Comparison of ENCODE assay signal across 18 cellular contexts in the genomic region with DNA sequence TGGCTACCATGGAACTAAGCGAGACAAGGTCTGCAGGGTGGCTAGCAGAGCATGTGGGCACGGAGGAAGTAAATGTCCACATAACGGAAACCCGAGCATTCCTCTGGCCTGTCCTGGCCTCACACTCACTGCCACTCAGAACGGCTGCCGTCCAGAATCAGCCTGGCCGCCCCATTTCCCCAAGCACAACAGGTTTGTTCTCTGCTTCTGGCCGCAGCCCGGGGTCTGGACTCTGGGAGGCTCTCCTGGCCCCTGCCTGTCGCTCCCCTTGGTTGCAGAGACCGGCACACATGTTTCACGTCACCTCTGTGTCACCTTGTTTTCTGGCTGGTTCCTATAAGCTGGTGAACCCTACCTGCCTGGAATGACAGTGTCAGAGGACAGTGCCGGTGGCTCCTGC.
DNase-seq lines count a peak whose midpoint lies in the region; ATAC-seq, FAIRE-seq and TF ChIP-seq lines count a peak whose summit lies in the region.
"Had no signal": no experiment of that assay in that cellular context is flagged by ENCODE, and none has a peak within 500 bp of the region (broad histone marks: within the 10 kb centered on the region; RNA-seq: fewer than 3 reads in every experiment).

No MANE protein-coding gene starts in this region.

- CTCF ChIA-PET in HepG2 (lab: Yijun Ruan, JAX; ENCODE audit: low intra/inter-chr PET ratio, low total read pairs): no interaction called here

- intact Hi-C loops in HepG2 (cut with micrococcal nuclease; ENCODE audit: unreplicated experiment): no loop called here
- intact Hi-C loops in right lobe of liver (cut with DNase I): no loop called here
- intact Hi-C loops in ascending aorta (cut with DNase I): loop anchor here (1.0 to 2.0 kb wide), 2 partner anchors 68 to 130 kb away; no protein-coding TSS in a partner anchor
- intact Hi-C loops in transverse colon (cut with DNase I; ENCODE audit: low total_unique reads): no loop called here

- H3K4me3 Mint-ChIP-seq in progenitor cell of endocrine pancreas (ENCODE audit: low read depth): no peak overlapping the region
- H3K4me3 Mint-ChIP-seq: B cell; CD14-positive monocyte; CD8-positive, alpha-beta T cell; IgD-negative memory B cell had no signal

- H3K79me2 ChIP-seq in HepG2 (ENCODE audit: insufficient read depth, low read length): no peaks in the 10 kb centered on the region

- H4K20me1 ChIP-seq in HepG2 (ENCODE audit: insufficient read depth, low read length): peaks cover 6% of the 10 kb centered on the region; the same call in 1 of the 2 replicates

- DNase-seq in HepG2 (ENCODE audit: low spot score) (no peak), right lobe of liver (no peak), ascending aorta (ENCODE audit: low spot score in 2 of 2) (no peak), mesenchymal stem cell (no peak), transverse colon (no peak), ecto neural progenitor cell (ENCODE audit: low spot score) (no peak), progenitor cell of endocrine pancreas (ENCODE audit: low spot score, unreplicated experiment) (no peak)
- DNase-seq in activated naive CD4-positive, alpha-beta T cell (lab: John Stamatoyannopoulos, UW): no peak
- DNase-seq: ACHN; CD8-positive, alpha-beta T cell; COR-L47; DND-41; GDM1 had no signal

- H3K4me1 ChIP-seq in HepG2 (ENCODE audit: insufficient read depth, low read length) (no peaks in the 10 kb centered on the region), right lobe of liver (no peaks in the 10 kb centered on the region), ascending aorta (peaks cover 17 to 37% of the 10 kb centered on the region in 2 donors), mesenchymal stem cell (ENCODE audit: control insufficient read depth, insufficient read depth, low read depth, low read length) (peaks cover 20% of the 10 kb centered on the region), transverse colon (peaks cover 4 to 16% (median 9%) of the 10 kb centered on the region in 4 donors)

- no peak overlapping the region for H2BK12ac ChIP-seq in mesenchymal stem cell (ENCODE audit: low read length in 2 of 2)

- no peak overlapping the region for H2AK5ac ChIP-seq in mesenchymal stem cell (ENCODE audit: low read length, severe bottlenecking)

- TF ChIP-seq RAD21 in HepG2 (CRISPR knock-in tag; IDR thresholded peaks at IDR 0.05): no peak

- no peaks in the 10 kb centered on the region for H3K36me3 Mint-ChIP-seq in progenitor cell of endocrine pancreas (ENCODE audit: insufficient read depth)
- H3K36me3 Mint-ChIP-seq: CD14-positive monocyte; CD8-positive, alpha-beta T cell; IgD-negative memory B cell had no signal

- H3K9me3 ChIP-seq in HepG2 (ENCODE audit: low read length) (no peaks in the 10 kb centered on the region), right lobe of liver (no peaks in the 10 kb centered on the region), ascending aorta (no peaks in the 10 kb centered on the region), mesenchymal stem cell (ENCODE audit: control insufficient read depth, low read length) (no peaks in the 10 kb centered on the region), transverse colon (no peaks in the 10 kb centered on the region)

- POLR2A ChIA-PET in HepG2 (lab: Yijun Ruan, JAX): no interaction called here

- peaks cover 31% of the 10 kb centered on the region for H3K79me1 ChIP-seq in mesenchymal stem cell (replicated peaks; ENCODE audit: low read length, poor library complexity, severe bottlenecking)

- peak overlapping the region; percentile 29 for H4K91ac ChIP-seq in mesenchymal stem cell (ENCODE audit: low read length)

- no peak for TF ChIP-seq CTCF in HepG2 (CRISPR knock-in tag; IDR thresholded peaks at IDR 0.05)
- no peak for TF ChIP-seq CTCF in right lobe of liver (IDR thresholded peaks at IDR 0.05)
- no peak for TF ChIP-seq CTCF in ascending aorta (IDR thresholded peaks at IDR 0.05)
- no peak for TF ChIP-seq CTCF in transverse colon (IDR thresholded peaks at IDR 0.05)
- no peak for TF ChIP-seq CTCF in progenitor cell of endocrine pancreas (IDR thresholded peaks at IDR 0.05; ENCODE audit: unreplicated experiment)

- no peak overlapping the region for H3K27ac Mint-ChIP-seq in progenitor cell of endocrine pancreas
- H3K27ac Mint-ChIP-seq: B cell; CD14-positive monocyte; CD8-positive, alpha-beta T cell; IgD-negative memory B cell had no signal

- in situ Hi-C loops in HepG2 (cut with HindIII; ENCODE audit: extremely low pct_ligation_motif_present, low pct_unique_long_range_greater_than_20kb) (no loop called here), transverse colon (cut with MboI; ENCODE audit: low pct_ligation_motif_present in 1 of 4, low pct_unique_long_range_greater_than_20kb in 1 of 4, low sequenced_read_pairs in 3 of 4) (no loop called here)

- H3K9ac ChIP-seq in HepG2 (ENCODE audit: insufficient read depth, low read depth, low read length): no peak overlapping the region
- H3K9ac ChIP-seq in mesenchymal stem cell (ENCODE audit: low read length): no peak overlapping the region

- H3K14ac ChIP-seq in mesenchymal stem cell (ENCODE audit: low read length in 2 of 2): no peak overlapping the region

- WGBS in HepG2 (ENCODE audit: low lambda C conversion rate): 26% methylated on average over 10 of the region's 13 CpGs
- WGBS in right lobe of liver (ENCODE audit: insufficient coverage, low coverage, low lambda C conversion rate, missing lambda C conversion rate): 76% methylated on average over 6 of the region's 13 CpGs
- 90% methylated on average over 13 of the region's 13 CpGs for WGBS in mesenchymal stem cell
- 85% methylated on average over 13 of the region's 13 CpGs; no CpG with 5 or more reads in 1 of the 2 donors for WGBS in transverse colon (ENCODE audit: low coverage in 1 of 2), 2 donors

- peaks cover 11% of the 10 kb centered on the region for H3K4me1 Mint-ChIP-seq in progenitor cell of endocrine pancreas (ENCODE audit: low read depth)
- H3K4me1 Mint-ChIP-seq: B cell, CD14-positive monocyte, IgD-negative memory B cell had no signal

- H2BK15ac ChIP-seq in mesenchymal stem cell (ENCODE audit: low read depth, poor library complexity, severe bottlenecking): no peak overlapping the region

- TF ChIP-seq EP300 in HepG2 (IDR thresholded peaks at IDR 0.05; ENCODE audit: low read depth in 2 of 2, low read length in 2 of 2): no peak
- no peak for TF ChIP-seq EP300 in HepG2 (CRISPR knock-in tag; IDR thresholded peaks at IDR 0.05; ENCODE audit: borderline replicate concordance)
- no peak for TF ChIP-seq EP300 in transverse colon (IDR thresholded peaks at IDR 0.05; ENCODE audit: low read depth)

- ATAC-seq in HepG2 (no peak), right lobe of liver (no peak)
- ATAC-seq: CD8-positive, alpha-beta T cell had no signal

- H2AFZ ChIP-seq in HepG2 (ENCODE audit: low read length) (no peak overlapping the region), mesenchymal stem cell (ENCODE audit: low read depth, low read length) (no peak overlapping the region)

- H3K4me3 ChIP-seq in HepG2 (replicated peaks in 1 of 3; ENCODE audit: insufficient read depth in 1 of 3, low read depth in 2 of 3, low read length in 3 of 3) (no peak overlapping the region), right lobe of liver (no peak overlapping the region), ascending aorta (no peak overlapping the region), mesenchymal stem cell (ENCODE audit: insufficient read depth in 1 of 2, low read depth in 1 of 2, low read length in 2 of 2) (no peak overlapping the region), transverse colon (no peak overlapping the region)

- no peak overlapping the region for H3K18ac ChIP-seq in mesenchymal stem cell (ENCODE audit: low read depth in 1 of 2, low read length in 2 of 2)

- no peak overlapping the region for H4K8ac ChIP-seq in mesenchymal stem cell (ENCODE audit: low read length)

- H3K27me3 ChIP-seq in HepG2 (ENCODE audit: control insufficient read depth in 1 of 2, insufficient read depth in 2 of 2, low read length in 2 of 2): peaks cover 8 to 74% of the 10 kb centered on the region in 2 experiments; a peak in 3 of 5 replicates
- H3K27me3 ChIP-seq in right lobe of liver: no peaks in the 10 kb centered on the region
- H3K27me3 ChIP-seq in ascending aorta: no peaks in the 10 kb centered on the region
- H3K27me3 ChIP-seq in mesenchymal stem cell (ENCODE audit: control insufficient read depth in 1 of 2, insufficient read depth in 1 of 2, low read length in 2 of 2): no peaks in the 10 kb centered on the region
- H3K27me3 ChIP-seq in transverse colon: no peaks in the 10 kb centered on the region

- TF ChIP-seq POLR2A in HepG2 (IDR thresholded peaks at IDR 0.05; ENCODE audit: insufficient read depth in 1 of 2, low read depth in 2 of 2, low read length in 2 of 2) (no peak), right lobe of liver (IDR thresholded peaks at IDR 0.05) (no peak), transverse colon (IDR thresholded peaks at IDR 0.05) (no peak)

- H2BK120ac ChIP-seq in mesenchymal stem cell (ENCODE audit: low read depth, low read length): no peak overlapping the region

- H2BK5ac ChIP-seq in mesenchymal stem cell (ENCODE audit: low read depth, low read length, poor library complexity, severe bottlenecking): no peak overlapping the region

- H3K27ac ChIP-seq in HepG2 (ENCODE audit: extremely low read length, insufficient read depth, low read length) (no peak overlapping the region), right lobe of liver (no peak overlapping the region), ascending aorta (peak overlapping the region; percentile 71 to 81), mesenchymal stem cell (ENCODE audit: low read length, poor library complexity, severe bottlenecking) (no peak overlapping the region), transverse colon (peak overlapping the region in 3 of 4 donors; percentile 23 to 49 (median 46))

- H3K4me2 ChIP-seq in HepG2 (ENCODE audit: low read depth, low read length) (no peak overlapping the region), mesenchymal stem cell (ENCODE audit: low read length, poor library complexity, severe bottlenecking) (no peak overlapping the region)

- no peak overlapping the region for H3K23ac ChIP-seq in mesenchymal stem cell (ENCODE audit: low read length in 2 of 2)

- H3K9me3 Mint-ChIP-seq in progenitor cell of endocrine pancreas (ENCODE audit: low read depth): no peaks in the 10 kb centered on the region
- H3K9me3 Mint-ChIP-seq: CD8-positive, alpha-beta T cell had no signal

- H3K27me3 Mint-ChIP-seq in progenitor cell of endocrine pancreas: peaks cover 67% of the 10 kb centered on the region

- H3K36me3 ChIP-seq in HepG2 (replicated peaks in 1 of 2; ENCODE audit: control insufficient read depth in 1 of 2, insufficient read depth in 2 of 2, low read length in 2 of 2) (no peaks in the 10 kb centered on the region), right lobe of liver (no peaks in the 10 kb centered on the region), ascending aorta (no peaks in the 10 kb centered on the region), mesenchymal stem cell (ENCODE audit: control insufficient read depth in 1 of 2, insufficient read depth in 2 of 2, low read depth in 1 of 2, low read length in 2 of 2) (peaks cover 4 to 23% of the 10 kb centered on the region in 2 experiments), transverse colon (no peaks in the 10 kb centered on the region)

- H3K4ac ChIP-seq in mesenchymal stem cell (ENCODE audit: low read depth in 1 of 2, low read length in 2 of 2): no peak overlapping the region

- no peak for FAIRE-seq in HepG2 (lab: Jason Lieb, UNC)
- FAIRE-seq: D721Med, H54 had no signal

- no TSS peak for BruUV-seq in HepG2 (replicated peaks; lab: Mats Ljungman, UMichigan)

TF ChIP-seq in HepG2, 621 proteins besides CTCF, POLR2A, EP300 and RAD21 (continues in another document):
- TF ChIP-seq ELF3 (CRISPR knock-in tag; IDR thresholded peaks at IDR 0.05): no peak

Comparison
In these comparisons a context has a peak if more than half of its experiments do, and no peak if none do; other contexts are left out.
1. H3K27ac ChIP-seq: peak in ascending aorta (2 of 2) and transverse colon (3 of 4); none in HepG2 (single experiment), right lobe of liver (0 of 3) and mesenchymal stem cell (single experiment).